ENCODE assay signal across 18 cellular contexts in the genomic region with DNA sequence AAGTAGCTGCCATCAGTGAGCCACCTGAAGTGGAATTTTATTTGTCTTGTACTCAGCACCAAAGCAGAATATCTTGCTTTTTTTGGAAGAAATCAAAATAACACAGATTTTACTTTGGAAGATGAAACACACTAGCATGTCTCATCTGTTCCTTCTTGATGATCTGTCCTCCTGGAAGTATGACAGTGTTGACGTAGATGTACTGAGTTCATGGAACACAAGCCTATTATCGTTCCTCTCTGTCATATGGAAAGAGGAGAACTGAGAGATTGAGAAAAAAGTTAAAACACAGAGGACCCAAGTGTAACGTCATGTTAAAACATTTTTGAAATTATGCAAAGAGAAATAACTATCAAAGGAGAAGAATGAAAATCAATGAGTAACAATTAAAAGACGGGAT.
A peak's percentile ranks its signal among the peaks of the same experiment; 100 is the strongest.
DNase-seq lines count a peak whose midpoint lies in the region; ATAC-seq, FAIRE-seq and TF ChIP-seq lines count a peak whose summit lies in the region.
"Had no signal": no experiment of that assay in that cellular context is flagged by ENCODE, and none has a peak within 500 bp of the region (broad histone marks: within the 10 kb centered on the region; RNA-seq: fewer than 3 reads in every experiment).

No MANE protein-coding gene starts in this region.

- H2AK5ac ChIP-seq in H1 (ENCODE audit: low read depth, low read length) (no peak overlapping the region), neuronal stem cell (ENCODE audit: low read depth, low read length) (no peak overlapping the region)

- DNase-seq in GM23248: peak; percentile 38
- DNase-seq in H1 (ENCODE audit: low read depth in 1 of 2, low spot score in 2 of 2): no peak
- no peak for DNase-seq in glutamatergic neuron
- DNase-seq in stimulated activated naive CD4-positive, alpha-beta T cell (lab: John Stamatoyannopoulos, UW): no peak
- no peak for DNase-seq in neuronal stem cell (ENCODE audit: low spot score)
- DNase-seq: BE2C; C1 segment of cervical spinal cord; CD4-positive, CD25-positive, alpha-beta regulatory T cell; CD8-positive, alpha-beta memory T cell; COR-L47; DMS79; GDM1; GOT3; H9; KG1 had no signal

- no peak overlapping the region for H3K23ac ChIP-seq in H1 (ENCODE audit: insufficient read length)
- H3K23ac ChIP-seq in neuronal stem cell (ENCODE audit: low read depth, low read length, poor library complexity): no peak overlapping the region

- FAIRE-seq in H1 (lab: Jason Lieb, UNC): no peak
- FAIRE-seq: GM12892, GM18507 had no signal

- TF ChIP-seq CTCF in H1 (IDR thresholded peaks at IDR 0.05; ENCODE audit: control extremely low read depth in 1 of 3, insufficient read depth in 1 of 3, low read depth in 1 of 3, low read length in 3 of 3) (no peak), glutamatergic neuron (IDR thresholded peaks at IDR 0.05; ENCODE audit: partially characterized antibody, unreplicated experiment) (no peak)

- H3K4me3 ChIP-seq in GM23248 (no peak overlapping the region), H1 (ENCODE audit: extremely low read depth in 1 of 4, insufficient read depth in 2 of 4, low read depth in 3 of 4, low read length in 4 of 4) (no peak overlapping the region), neuronal stem cell (ENCODE audit: low read length in 2 of 2) (no peak overlapping the region)

- H2AFZ ChIP-seq in GM23248 (0 out of 2 replicates have a peak overlapping the region, but pooled peaks have one; percentile 1), H1 (ENCODE audit: low read length) (0 out of 2 replicates have a peak overlapping the region, but pooled peaks have one; percentile 50), neuronal stem cell (ENCODE audit: low read length) (no peak overlapping the region)

- no peak for TF ChIP-seq RAD21 in H1 (IDR thresholded peaks at IDR 0.05 in 1 of 2, conservative IDR thresholded peaks at IDR 0.05 in 1 of 2; ENCODE audit: low read depth in 2 of 2, low read length in 2 of 2)

- H3K27ac Mint-ChIP-seq in glutamatergic neuron (ENCODE audit: unreplicated experiment): peak overlapping the region; percentile 81
- H3K27ac Mint-ChIP-seq: CD4-positive, CD25-positive, alpha-beta regulatory T cell; CD8-positive, alpha-beta memory T cell had no signal

- in situ Hi-C loops in GM23248 (cut with MboI): no loop called here

- H3K27ac ChIP-seq in GM23248 (no peak overlapping the region), H1 (ENCODE audit: low read depth, low read length) (no peak overlapping the region), neuronal stem cell (replicated peaks; ENCODE audit: low read length) (no peak overlapping the region)

- H2BK12ac ChIP-seq in H1 (ENCODE audit: low read depth, low read length) (no peak overlapping the region), neuronal stem cell (ENCODE audit: low read length) (no peak overlapping the region)

- H3K23me2 ChIP-seq in H1 (ENCODE audit: low read depth, low read length): no peaks in the 10 kb centered on the region

- TF ChIP-seq POLR2A in H1 (IDR thresholded peaks at IDR 0.05; ENCODE audit: control extremely low read depth in 1 of 2, low read depth in 2 of 2, low read length in 2 of 2): no peak

- H3K4me1 ChIP-seq in GM23248 (ENCODE audit: insufficient read depth): no peaks in the 10 kb centered on the region
- H3K4me1 ChIP-seq in H1 (replicated peaks in 1 of 4; ENCODE audit: control insufficient read depth in 3 of 4, insufficient read depth in 4 of 4, low read length in 3 of 4): no peaks in the 10 kb centered on the region; a peak in 1 of 7 replicates
- H3K4me1 ChIP-seq in neuronal stem cell (ENCODE audit: control insufficient read depth in 2 of 2, insufficient read depth in 1 of 2, low read depth in 1 of 2, low read length in 2 of 2): no peaks in the 10 kb centered on the region
- H3K4me1 ChIP-seq: BE2C had no signal

- no peak overlapping the region for H2BK120ac ChIP-seq in H1 (replicated peaks; ENCODE audit: low read depth, low read length)
- H2BK120ac ChIP-seq in neuronal stem cell (ENCODE audit: low read depth, low read length): no peak overlapping the region

- no peaks in the 10 kb centered on the region for H3K79me1 ChIP-seq in H1 (ENCODE audit: low read depth, low read length)
- no peaks in the 10 kb centered on the region for H3K79me1 ChIP-seq in neuronal stem cell (ENCODE audit: low read depth, low read length)

- H3K9ac ChIP-seq in GM23248 (no peak overlapping the region), H1 (replicated peaks in 1 of 4; ENCODE audit: extremely low read depth in 1 of 4, low read depth in 3 of 4, low read length in 3 of 4) (no peak overlapping the region), neuronal stem cell (ENCODE audit: low read depth, low read length, poor library complexity) (no peak overlapping the region)

- no peaks in the 10 kb centered on the region for H3K36me3 ChIP-seq in GM23248 (ENCODE audit: low read depth)
- no peaks in the 10 kb centered on the region for H3K36me3 ChIP-seq in H1 (ENCODE audit: control insufficient read depth in 2 of 4, insufficient read depth in 4 of 4, low read length in 3 of 4)
- H3K36me3 ChIP-seq in neuronal stem cell (replicated peaks in 1 of 2; ENCODE audit: control insufficient read depth in 2 of 2, insufficient read depth in 2 of 2, low read length in 2 of 2): no peaks in the 10 kb centered on the region
- H3K36me3 ChIP-seq: BE2C had no signal

- H3K9me3 Mint-ChIP-seq in glutamatergic neuron (ENCODE audit: unreplicated experiment): peaks cover 3% of the 10 kb centered on the region
- H3K9me3 Mint-ChIP-seq: H9 had no signal

- H3K4me2 ChIP-seq in GM23248 (ENCODE audit: unreplicated experiment) (no peak overlapping the region), H1 (ENCODE audit: insufficient read depth in 1 of 2, low read depth in 2 of 2, low read length in 2 of 2) (no peak overlapping the region), neuronal stem cell (ENCODE audit: insufficient read depth, low read length, poor library complexity, severe bottlenecking) (no peak overlapping the region)

- no peaks in the 10 kb centered on the region for H3F3A ChIP-seq in GM23248 (ENCODE audit: insufficient read depth)

- H3K27me3 ChIP-seq in GM23248 (replicated peaks; ENCODE audit: insufficient read depth) (no peaks in the 10 kb centered on the region), H1 (replicated peaks in 1 of 4; ENCODE audit: control insufficient read depth in 3 of 4, extremely low read depth in 1 of 4, insufficient read depth in 3 of 4, low read length in 3 of 4) (no peaks in the 10 kb centered on the region), neuronal stem cell (ENCODE audit: control insufficient read depth in 3 of 3, insufficient read depth in 3 of 3, low read depth in 1 of 3, low read length in 3 of 3) (no peaks in the 10 kb centered on the region)
- H3K27me3 ChIP-seq: BE2C had no signal

- H4K91ac ChIP-seq in H1 (replicated peaks; ENCODE audit: insufficient read length, low read length) (no peak overlapping the region), neuronal stem cell (ENCODE audit: low read depth, low read length, poor library complexity) (no peak overlapping the region)

- no peak for ATAC-seq in GM21423 (IDR thresholded peaks at IDR 0.05; ENCODE audit: unreplicated experiment)

- H4K8ac ChIP-seq in H1 (ENCODE audit: extremely low read depth, insufficient read depth, low read length) (no peak overlapping the region), neuronal stem cell (ENCODE audit: low read depth, low read length) (no peak overlapping the region)

- H3K18ac ChIP-seq in H1 (ENCODE audit: extremely low read depth, low read length): no peak overlapping the region
- H3K18ac ChIP-seq in neuronal stem cell (ENCODE audit: low read length): no peak overlapping the region

- no peak for TF ChIP-seq EP300 in H1 (IDR thresholded peaks at IDR 0.05; ENCODE audit: borderline replicate concordance in 1 of 2, low read depth in 2 of 2, low read length in 2 of 2)

- H3K27me3 Mint-ChIP-seq in glutamatergic neuron (ENCODE audit: unreplicated experiment): peaks cover 7% of the 10 kb centered on the region
- H3K27me3 Mint-ChIP-seq: CD4-positive, CD25-positive, alpha-beta regulatory T cell; CD8-positive, alpha-beta memory T cell had no signal

- H3K9me2 ChIP-seq in GM23248 (ENCODE audit: insufficient read depth): no peaks in the 10 kb centered on the region

- H3K79me2 ChIP-seq in GM23248 (ENCODE audit: insufficient read depth) (no peaks in the 10 kb centered on the region), H1 (ENCODE audit: control insufficient read depth in 1 of 2, insufficient read depth in 2 of 2, low read length in 2 of 2) (no peaks in the 10 kb centered on the region)

- H2BK20ac ChIP-seq in H1 (ENCODE audit: low read length): no peak overlapping the region

- no peak overlapping the region for H3K56ac ChIP-seq in H1 (replicated peaks; ENCODE audit: insufficient read length, low read depth, low read length)

- no peaks in the 10 kb centered on the region for H4K20me1 ChIP-seq in GM23248 (ENCODE audit: insufficient read depth)
- no peaks in the 10 kb centered on the region for H4K20me1 ChIP-seq in H1 (replicated peaks in 1 of 2; ENCODE audit: control insufficient read depth in 1 of 2, insufficient read depth in 2 of 2, low read length in 2 of 2)

- H3K4me3 Mint-ChIP-seq in glutamatergic neuron (ENCODE audit: unreplicated experiment): peak overlapping the region; percentile 68
- H3K4me3 Mint-ChIP-seq: CD4-positive, CD25-positive, alpha-beta regulatory T cell; CD8-positive, alpha-beta memory T cell; H9 had no signal

- H3K9me3 ChIP-seq in GM23248 (ENCODE audit: low read depth) (no peaks in the 10 kb centered on the region), H1 (ENCODE audit: insufficient read depth in 2 of 2, low read depth in 1 of 2, low read length in 1 of 2) (no peaks in the 10 kb centered on the region), neuronal stem cell (replicated peaks in 1 of 2; ENCODE audit: control insufficient read depth in 2 of 2, insufficient read depth in 1 of 2, low read depth in 1 of 2, low read length in 2 of 2) (no peaks in the 10 kb centered on the region)
- H3K9me3 ChIP-seq: BE2C had no signal

- no peaks in the 10 kb centered on the region for H3K36me3 Mint-ChIP-seq in glutamatergic neuron (ENCODE audit: unreplicated experiment)
- H3K36me3 Mint-ChIP-seq: CD4-positive, CD25-positive, alpha-beta regulatory T cell; CD8-positive, alpha-beta memory T cell had no signal

- no peak overlapping the region for H2BK5ac ChIP-seq in H1 (ENCODE audit: low read depth, low read length)
- H2BK5ac ChIP-seq in neuronal stem cell (ENCODE audit: low read length): no peak overlapping the region

- 3 to 5% methylated on average over 4 of the region's 4 CpGs for WGBS in GM23248 (ENCODE audit: low coverage in 1 of 2, low lambda C conversion rate in 2 of 2, missing lambda C conversion rate in 2 of 2), 2 experiments
- 88% methylated on average over 4 of the region's 4 CpGs; no CpG with 5 or more reads in 1 of the 2 experiments for WGBS in H1 (ENCODE audit: extremely low coverage in 1 of 2, insufficient coverage in 1 of 2, insufficient read length in 1 of 2, insufficient replicate concordance in 2 of 2, low coverage in 1 of 2, low lambda C conversion rate in 2 of 2, missing lambda C conversion rate in 1 of 2), 2 experiments
- no CpG with 5 or more reads among the region's 4 CpGs for WGBS in neuronal stem cell (ENCODE audit: extremely low coverage in 2 of 2, insufficient read length in 2 of 2, insufficient replicate concordance in 1 of 2), 2 donors

- POLR2A ChIA-PET in H1 (lab: Charles Lee; ENCODE audit: partially characterized antibody): no interaction called here

- no peak overlapping the region for H4K5ac ChIP-seq in H1 (ENCODE audit: insufficient read length, low read depth, low read length)

- no peak overlapping the region for H2BK15ac ChIP-seq in H1 (ENCODE audit: low read length)
- H2BK15ac ChIP-seq in neuronal stem cell (ENCODE audit: low read length): no peak overlapping the region

- H3K4ac ChIP-seq in H1 (replicated peaks; ENCODE audit: insufficient read length, low read depth, low read length): no peak overlapping the region
- H3K4ac ChIP-seq in neuronal stem cell (ENCODE audit: low read length): no peak overlapping the region

- H3K14ac ChIP-seq in H1 (ENCODE audit: insufficient read length) (no peak overlapping the region), neuronal stem cell (ENCODE audit: low read length) (no peak overlapping the region)

- CTCF ChIA-PET in H1 (lab: Charles Lee; ENCODE audit: partially characterized antibody): no interaction called here

- H3K4me1 Mint-ChIP-seq in glutamatergic neuron (ENCODE audit: low read depth, unreplicated experiment): peaks cover 33% of the 10 kb centered on the region
- H3K4me1 Mint-ChIP-seq: CD4-positive, CD25-positive, alpha-beta regulatory T cell; CD8-positive, alpha-beta memory T cell had no signal
